ENCODE assay signal across 9 cellular contexts in genomic region chr1:200869753-200870391, GRCh38. TPM values are rescaled to one million over a fixed set of nuclear protein-coding genes. Genes with fewer than 3 reads are reported as not detected.
A peak's percentile ranks its signal among the peaks of the same experiment; 100 is the strongest.
DNase-seq lines count a peak whose midpoint lies in the region; ATAC-seq and TF ChIP-seq lines count a peak whose summit lies in the region.
"Had no signal": no experiment of that assay in that cellular context is flagged by ENCODE, and none has a peak within 500 bp of the region (broad histone marks: within the 10 kb centered on the region; RNA-seq: fewer than 3 reads in every experiment).

No MANE protein-coding gene starts in this region.

- H3K4me1 Mint-ChIP-seq in natural killer cell (peaks cover 36 to 45% of the 10 kb centered on the region in 2 donors), endodermal cell (peaks cover 10% of the 10 kb centered on the region)

- H3K36me3 Mint-ChIP-seq in natural killer cell (no peaks in the 10 kb centered on the region), endodermal cell (ENCODE audit: low read depth) (no peaks in the 10 kb centered on the region)

- H3K4me3 ChIP-seq in heart right ventricle (no peak overlapping the region), endodermal cell (ENCODE audit: low read length) (no peak overlapping the region)
- H3K4me3 ChIP-seq: SJSA1 had no signal

- H3K4me3 Mint-ChIP-seq in natural killer cell (peak overlapping the region; percentile 78), endodermal cell (no peak overlapping the region)

- peak; percentile 47 for DNase-seq in activated CD4-positive, alpha-beta T cell treated with anti-CD3 and anti-CD28 coated beads for 48 hours
- no peak for DNase-seq in activated CD4-positive, alpha-beta T cell treated with anti-CD3 and anti-CD28 coated beads for 4 hours
- DNase-seq in natural killer cell (no peak), heart right ventricle (no peak), NOMO-1 treated with DMSO at 0.1 percent for 48 hours (lab: John Stamatoyannopoulos, UW; ENCODE audit: unreplicated experiment) (no peak), endodermal cell (no peak)

- H3K9me3 ChIP-seq in heart right ventricle (no peaks in the 10 kb centered on the region), endodermal cell (ENCODE audit: control insufficient read depth, low read length) (no peaks in the 10 kb centered on the region)
- H3K9me3 ChIP-seq: SJSA1 had no signal

- H3K4me1 ChIP-seq in heart right ventricle = peaks cover 10 to 19% (median 13%) of the 10 kb centered on the region in 9 donors
- H3K4me1 ChIP-seq in endodermal cell (ENCODE audit: control insufficient read depth, insufficient read depth, low read length) = no peaks in the 10 kb centered on the region

- peaks cover 7 to 13% of the 10 kb centered on the region in 2 donors for H3K27me3 Mint-ChIP-seq in natural killer cell (ENCODE audit: low read depth in 2 of 2)
- peaks cover 19% of the 10 kb centered on the region for H3K27me3 Mint-ChIP-seq in endodermal cell (ENCODE audit: insufficient read depth)

- intact Hi-C loops in natural killer cell (cut with micrococcal nuclease) = no loop called here
- intact Hi-C loops in heart right ventricle (cut with DNase I) = loop anchor here in 1 of 10 donors (10.0 kb wide), 1 partner anchor 175 kb away; no protein-coding TSS in a partner anchor

- H3K36me3 ChIP-seq in heart right ventricle = peaks cover 0 to 9% (median 0%) of the 10 kb centered on the region in 9 donors
- H3K36me3 ChIP-seq in endodermal cell (ENCODE audit: control insufficient read depth, insufficient read depth, low read length) = peaks cover 4% of the 10 kb centered on the region
- H3K36me3 ChIP-seq: SJSA1 had no signal

- H3K27me3 ChIP-seq in heart right ventricle (peaks cover 19 to 63% (median 56%) of the 10 kb centered on the region in 7 donors), endodermal cell (ENCODE audit: control insufficient read depth, insufficient read depth, low read length, poor library complexity, severe bottlenecking) (no peaks in the 10 kb centered on the region)
- H3K27me3 ChIP-seq: SJSA1 had no signal

- ATAC-seq in GM21423 (IDR thresholded peaks at IDR 0.05; ENCODE audit: unreplicated experiment) (peak; percentile 36), HG03442 (IDR thresholded peaks at IDR 0.05; ENCODE audit: unreplicated experiment) (peak; percentile 52), natural killer cell (peak; percentile 26 to 55 (median 41)), heart right ventricle (no peak)

- no peak for TF ChIP-seq CTCF in natural killer cell (IDR thresholded peaks at IDR 0.05)
- TF ChIP-seq CTCF in heart right ventricle (IDR thresholded peaks at IDR 0.05) = no peak
- TF ChIP-seq CTCF in endodermal cell (conservative IDR thresholded peaks at IDR 0.05) = no peak

- peak overlapping the region in 1 of 10 donors; percentile 8 for H3K27ac ChIP-seq in heart right ventricle
- no peak overlapping the region for H3K27ac ChIP-seq in endodermal cell (ENCODE audit: low read depth, low read length)
- H3K27ac ChIP-seq: SJSA1 had no signal

- H3K9me3 Mint-ChIP-seq in natural killer cell = no peaks in the 10 kb centered on the region
- no peaks in the 10 kb centered on the region for H3K9me3 Mint-ChIP-seq in endodermal cell

- no peak overlapping the region for H3K9ac ChIP-seq in endodermal cell (ENCODE audit: extremely low read depth, low read length, poor library complexity, severe bottlenecking)

- WGBS in heart right ventricle, 2 donors = 88 to 90% methylated on average over 9 of the region's 9 CpGs
- WGBS in endodermal cell (ENCODE audit: insufficient coverage in 1 of 2, insufficient read length in 1 of 2), 2 experiments = 94 to 100% methylated on average over 3 to 9 of the region's 9 CpGs

- H3K27ac Mint-ChIP-seq in natural killer cell (peak overlapping the region; percentile 67 to 89), endodermal cell (no peak overlapping the region)

RNA-seq across cellular contexts. Expression of gene GPR25, which starts 2.9 kb away (rescaled TPM):
- total RNA-seq in natural killer cell (1 to 10 TPM; 2.1 to 9.4 (median 2.7) TPM), heart right ventricle (not detected), endodermal cell (not detected)
- not detected for polyA plus RNA-seq in heart right ventricle
- not detected for polyA plus RNA-seq in endodermal cell (2013, experiment 1 of 2)
- polyA plus RNA-seq in endodermal cell (2013, experiment 2 of 2) = not detected
- total RNA-seq: SJSA1 had no signal

RNA-seq across cellular contexts. Expression of gene INAVA, which starts 24.8 kb away (rescaled TPM):
- total RNA-seq in natural killer cell (under 1 TPM in 2 of 3 donors, not detected in 1; 0.13 to 0.18 TPM), heart right ventricle (under 1 TPM in 3 of 10 donors, not detected in 7; 0.08 to 0.21 (median 0.11) TPM), endodermal cell (10 to 100 TPM; 59.5 to 61.5 TPM)
- polyA plus RNA-seq in heart right ventricle = under 1 TPM; 0.01 to 0.29 TPM
- 27.8 TPM for polyA plus RNA-seq in endodermal cell (2013, experiment 1 of 2)
- 26.1 TPM for polyA plus RNA-seq in endodermal cell (2013, experiment 2 of 2)

Comparison
In these comparisons a context has a peak if more than half of its experiments do, and no peak if none do; other contexts are left out.
1. ATAC-seq: peak in GM21423 (single experiment), HG03442 (single experiment) and natural killer cell (3 of 3); none in heart right ventricle (0 of 8).
2. RNA of gene INAVA, which starts 24.8 kb away (total RNA-seq): 59.5 to 61.5 TPM in endodermal cell; 0.13 to 0.18 TPM in natural killer cell and 0.08 to 0.21 TPM in heart right ventricle; every median in the first group is over 10 times any median in the second.